In genomic region chr14:73438993-73439392, GRCh38 we compare ENCODE assay signal across 31 cellular contexts.
"Had no signal": no experiment of that assay in that cellular context is flagged by ENCODE, and none has a peak within 500 bp of the region (broad histone marks: within the 10 kb centered on the region; RNA-seq: fewer than 3 reads in every experiment).

No MANE protein-coding gene starts in this region.

- DNase-seq: activated CD4-positive, alpha-beta memory T cell treated with anti-CD3 and anti-CD28 coated beads, Interleukin-2, amount 10 ng/mL, durations not matched to agents 7 days and 5 days; activated CD4-positive, alpha-beta T cell treated with anti-CD3 and anti-CD28 coated beads for 1 hour; activated CD4-positive, alpha-beta T cell treated with anti-CD3 and anti-CD28 coated beads for 4 hours; activated CD4-positive, alpha-beta T cell treated with anti-CD3 and anti-CD28 coated beads, Interleukin-2, amount 10 ng/mL, durations not matched to agents 7 days and 5 days; activated CD4-positive, alpha-beta T cell treated with anti-CD3 and anti-CD28 coated beads, Interleukin-2, amount 50 U/mL, for 4 hours; activated CD8-positive, alpha-beta memory T cell treated with anti-CD3 and anti-CD28 coated beads, Interleukin-2, amount 50 U/mL, for 48 hours; activated effector memory CD4-positive, alpha-beta T cell treated with Interleukin-2 at 50 U/mL for 16 hours; activated gamma-delta T cell treated with Interleukin-2 at 50 U/mL for 16 hours; activated naive CD4-positive, alpha-beta T cell treated with anti-CD3 and anti-CD28 coated beads, Interleukin-2, amount 50 U/mL, for 16 hours; activated naive CD4-positive, alpha-beta T cell treated with Interleukin-2 at 50 U/mL for 16 hours; activated T-cell treated with anti-CD3 and anti-CD28 coated beads for 4 hours; activated T-cell treated with anti-CD3 and anti-CD28 coated beads, Interleukin-2, amount 50 U/mL, for 24 hours; activated T-cell treated with anti-CD3 and anti-CD28 coated beads, Interleukin-2, amount 50 U/mL, for 72 hours; adrenal gland; amygdala; aorta; body of pancreas; central memory CD4-positive, alpha-beta T cell; cerebellar nuclear complex; colonic mucosa; dorsolateral prefrontal cortex; effector memory CD4-positive, alpha-beta T cell; endodermal cell; erythroblast; foreskin keratinocyte; gastrocnemius medialis; glutamatergic neuron; heart left ventricle; T-helper 2 cell had no signal

- H3K27ac ChIP-seq: adrenal gland, body of pancreas, colonic mucosa, esophagus muscularis mucosa, foreskin keratinocyte, gastrocnemius medialis, heart left ventricle had no signal

- H3K9me3 ChIP-seq: adrenal gland, body of pancreas, colonic mucosa, esophagus muscularis mucosa, gastrocnemius medialis, heart left ventricle had no signal

- H3K4me3 ChIP-seq: adrenal gland, body of pancreas, colonic mucosa, dorsolateral prefrontal cortex, esophagus muscularis mucosa, gastrocnemius medialis, heart left ventricle had no signal

- H3K27me3 ChIP-seq: adrenal gland, body of pancreas, colonic mucosa, dorsolateral prefrontal cortex, esophagus muscularis mucosa, foreskin keratinocyte, gastrocnemius medialis, heart left ventricle had no signal

- ATAC-seq: activated T-cell treated with anti-CD3 and anti-CD28 coated beads, Interleukin-2, amount 50 U/mL, for 72 hours; body of pancreas; foreskin keratinocyte; gastrocnemius medialis; heart left ventricle; WTC11 had no signal

- H3K4me1 ChIP-seq: colonic mucosa, foreskin keratinocyte had no signal

- H3K36me3 ChIP-seq: adrenal gland, colonic mucosa, esophagus muscularis mucosa, gastrocnemius medialis, heart left ventricle had no signal
